ENCODE assay signal across 22 cellular contexts in the genomic region with DNA sequence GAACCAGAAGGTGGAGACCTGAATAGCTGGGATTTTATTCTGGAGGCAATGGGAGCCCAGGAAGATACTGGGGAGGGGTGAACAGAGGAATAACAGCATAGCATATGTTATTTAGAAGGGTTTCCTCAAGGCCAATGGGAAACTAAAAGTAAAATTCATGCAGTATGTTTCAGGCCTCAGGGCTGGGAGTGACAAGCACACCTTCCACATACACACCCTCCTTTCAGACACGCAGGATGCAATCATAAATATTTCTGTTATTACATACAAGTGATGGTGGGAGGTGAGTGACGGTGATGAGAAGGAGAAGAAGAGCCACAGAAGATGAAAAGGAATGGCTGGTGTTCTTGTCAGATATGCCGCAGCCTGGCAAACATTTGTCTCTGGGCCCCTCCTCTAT.
"Had no signal": no experiment of that assay in that cellular context is flagged by ENCODE, and none has a peak within 500 bp of the region (broad histone marks: within the 10 kb centered on the region; RNA-seq: fewer than 3 reads in every experiment).

No MANE protein-coding gene starts in this region.

- H3K9me3 ChIP-seq: left ventricle myocardium inferior, neutrophil, tibial nerve, upper lobe of left lung, vagina had no signal

- ATAC-seq: natural killer cell; right cardiac atrium; sciatic nerve; stimulated activated effector memory CD8-positive, alpha-beta T cell treated with anti-CD3 and anti-CD28 coated beads, Interleukin-12 subunit alpha, Interleukin-12 subunit beta, amount 100 ng/mL, for 72 hours had no signal

- H3K9ac ChIP-seq: neural progenitor cell, parathyroid adenoma had no signal

- H3K36me3 ChIP-seq: left ventricle myocardium inferior, neural progenitor cell, neutrophil, tibial nerve, upper lobe of left lung, vagina had no signal

- H3K79me2 ChIP-seq: parathyroid adenoma had no signal

- H2AFZ ChIP-seq: neural progenitor cell, parathyroid adenoma had no signal

- DNase-seq: hypothalamus; immature natural killer cell; left ventricle myocardium inferior; naive B cell; natural killer cell; nephron progenitor cell; occipital lobe; retina; right cardiac atrium; stimulated activated CD4-positive, alpha-beta T cell treated with anti-CD3 and anti-CD28 coated beads, Interleukin-4, amount 100 ng/mL, for 24 hours; stimulated activated naive CD4-positive, alpha-beta T cell; upper lobe of left lung had no signal

- H3K4me1 ChIP-seq: left ventricle myocardium inferior, neural progenitor cell, parathyroid adenoma, tibial nerve, upper lobe of left lung, vagina had no signal

- H3K27ac ChIP-seq: left ventricle myocardium inferior, neural progenitor cell, neutrophil, parathyroid adenoma, skin epidermis, tibial nerve, upper lobe of left lung, vagina had no signal

- FAIRE-seq: islet of Langerhans had no signal

- H3K27me3 ChIP-seq: neural progenitor cell, neutrophil, tibial nerve, upper lobe of left lung, vagina had no signal

- H3K4me3 ChIP-seq: left ventricle myocardium inferior, lung, neural progenitor cell, skin epidermis, tibial nerve, upper lobe of left lung, vagina had no signal

- H3K4me2 ChIP-seq: neural progenitor cell had no signal
